Comparison of ENCODE assay signal across 18 cellular contexts in genomic region chr3:17583530-17583929, GRCh38.
DNase-seq lines count a peak whose midpoint lies in the region; ATAC-seq, FAIRE-seq and TF ChIP-seq lines count a peak whose summit lies in the region.
"Had no signal": no experiment of that assay in that cellular context is flagged by ENCODE, and none has a peak within 500 bp of the region (broad histone marks: within the 10 kb centered on the region; RNA-seq: fewer than 3 reads in every experiment).

No MANE protein-coding gene starts in this region.

- peaks cover 0 to 1% of the 10 kb centered on the region in 2 donors for H3K9me3 Mint-ChIP-seq in stimulated activated naive B cell treated with anti-CD40 and anti-IgM and Interleukin-4, amounts not matched to agents 10 μg/mL and 1 μg/mL and 100 μg/mL, for 72 hours
- H3K9me3 Mint-ChIP-seq in activated naive CD4-positive, alpha-beta T cell treated with anti-CD3 and anti-CD28 coated beads, Interleukin-2, amount 50 U/mL, for 72 hours, result peaks cover 0 to 4% of the 10 kb centered on the region in 2 donors

- no peak overlapping the region for H3K56ac ChIP-seq in H1 (replicated peaks; ENCODE audit: insufficient read length, low read depth, low read length)

- peaks cover 0 to 3% (median 0%) of the 10 kb centered on the region in 4 experiments; a peak in 1 of 7 replicates for H3K4me1 ChIP-seq in H1 (replicated peaks in 1 of 4; ENCODE audit: control insufficient read depth in 3 of 4, insufficient read depth in 4 of 4, low read length in 3 of 4)
- H3K4me1 ChIP-seq: SJSA1 had no signal

- TF ChIP-seq RAD21 in H1 (IDR thresholded peaks at IDR 0.05 in 1 of 2, conservative IDR thresholded peaks at IDR 0.05 in 1 of 2; ENCODE audit: low read depth in 2 of 2, low read length in 2 of 2), result no peak

- peak overlapping the region; percentile 38 for H3K27ac Mint-ChIP-seq in stimulated activated naive B cell treated with anti-CD40 and anti-IgM and Interleukin-4, amounts not matched to agents 10 μg/mL and 1 μg/mL and 100 μg/mL, for 72 hours
- no peak overlapping the region for H3K27ac Mint-ChIP-seq in activated naive CD4-positive, alpha-beta T cell treated with anti-CD3 and anti-CD28 coated beads, Interleukin-2, amount 50 U/mL, for 72 hours
- H3K27ac Mint-ChIP-seq: CD4-positive, alpha-beta memory T cell had no signal

- no peak overlapping the region for H4K5ac ChIP-seq in H1 (ENCODE audit: insufficient read length, low read depth, low read length)

- H2AK5ac ChIP-seq in H1 (ENCODE audit: low read depth, low read length), result no peak overlapping the region

- no peak for TF ChIP-seq CTCF in H1 (IDR thresholded peaks at IDR 0.05; ENCODE audit: control extremely low read depth in 1 of 3, insufficient read depth in 1 of 3, low read depth in 1 of 3, low read length in 3 of 3)

- H3K27me3 Mint-ChIP-seq in stimulated activated naive B cell treated with anti-CD40 and anti-IgM and Interleukin-4, amounts not matched to agents 10 μg/mL and 1 μg/mL and 100 μg/mL, for 72 hours, result no peaks in the 10 kb centered on the region
- H3K27me3 Mint-ChIP-seq: CD4-positive, alpha-beta memory T cell had no signal

- H3K9ac ChIP-seq in H1 (replicated peaks in 1 of 4; ENCODE audit: extremely low read depth in 1 of 4, low read depth in 3 of 4, low read length in 3 of 4), result no peak overlapping the region

- H2BK15ac ChIP-seq in H1 (ENCODE audit: low read length), result no peak overlapping the region

- H3K36me3 ChIP-seq in H1 (ENCODE audit: control insufficient read depth in 2 of 4, insufficient read depth in 4 of 4, low read length in 3 of 4), result no peaks in the 10 kb centered on the region
- H3K36me3 ChIP-seq: SJSA1 had no signal

- CTCF ChIA-PET in H1 (lab: Charles Lee; ENCODE audit: partially characterized antibody), result interaction anchor here (0.7 to 1.3 kb wide), 2 partner anchors 62 to 110 kb away, joined by 4 read pairs; no protein-coding TSS in a partner anchor

- H3K14ac ChIP-seq in H1 (ENCODE audit: insufficient read length), result no peak overlapping the region

- no peak for ATAC-seq in stimulated activated naive B cell treated with anti-CD40 and anti-IgM and Interleukin-4, amounts not matched to agents 10 μg/mL and 1 μg/mL and 100 μg/mL, for 72 hours (replicated peaks)
- no peak for ATAC-seq in GM19395 (IDR thresholded peaks at IDR 0.05; ENCODE audit: unreplicated experiment)
- no peak for ATAC-seq in activated naive CD4-positive, alpha-beta T cell treated with anti-CD3 and anti-CD28 coated beads, Interleukin-2, amount 50 U/mL, for 72 hours
- ATAC-seq: PC-3 had no signal

- DNase-seq in MV-4-11 (lab: John Stamatoyannopoulos, UW) (peak; percentile 36), SIG-M5 treated with dmso at 0.1 percent for 504 hours (lab: John Stamatoyannopoulos, UW; ENCODE audit: unreplicated experiment) (peak; percentile 61), H1 (ENCODE audit: low read depth in 1 of 2, low spot score in 2 of 2) (no peak), cortex of kidney (lab: John Stamatoyannopoulos, UW) (no peak)
- no peak for DNase-seq in stimulated activated naive B cell treated with anti-CD40 and anti-IgM and Interleukin-4, amounts not matched to agents 10 μg/mL and 1 μg/mL and 100 μg/mL, for 72 hours
- no peak for DNase-seq in activated naive CD4-positive, alpha-beta T cell treated with anti-CD3 and anti-CD28 coated beads, Interleukin-2, amount 50 U/mL, for 72 hours (ENCODE audit: low spot score in 2 of 2)
- DNase-seq: Calu3, HCEC 1CT, NCI-H1105, NCI-H1694, NCI-H345, NCI-H69, PC-3 had no signal

- no peaks in the 10 kb centered on the region for H3K79me1 ChIP-seq in H1 (ENCODE audit: low read depth, low read length)

- no peak overlapping the region for H2BK120ac ChIP-seq in H1 (replicated peaks; ENCODE audit: low read depth, low read length)

- H3K23ac ChIP-seq in H1 (ENCODE audit: insufficient read length), result no peak overlapping the region

- FAIRE-seq in H1 (lab: Jason Lieb, UNC), result no peak
- FAIRE-seq: HTR-8/SVneo had no signal

- H4K20me1 ChIP-seq in H1 (replicated peaks in 1 of 2; ENCODE audit: control insufficient read depth in 1 of 2, insufficient read depth in 2 of 2, low read length in 2 of 2), result no peaks in the 10 kb centered on the region

- H3K4ac ChIP-seq in H1 (replicated peaks; ENCODE audit: insufficient read length, low read depth, low read length), result no peak overlapping the region

- H2BK20ac ChIP-seq in H1 (ENCODE audit: low read length), result no peak overlapping the region

- no peak overlapping the region for H3K4me3 Mint-ChIP-seq in stimulated activated naive B cell treated with anti-CD40 and anti-IgM and Interleukin-4, amounts not matched to agents 10 μg/mL and 1 μg/mL and 100 μg/mL, for 72 hours
- H3K4me3 Mint-ChIP-seq: CD4-positive, alpha-beta memory T cell had no signal

- no peak overlapping the region for H3K4me3 ChIP-seq in H1 (ENCODE audit: extremely low read depth in 1 of 4, insufficient read depth in 2 of 4, low read depth in 3 of 4, low read length in 4 of 4)
- H3K4me3 ChIP-seq: SJSA1 had no signal

- H2BK12ac ChIP-seq in H1 (ENCODE audit: low read depth, low read length), result no peak overlapping the region

- WGBS in H1 (ENCODE audit: extremely low coverage in 1 of 2, insufficient coverage in 1 of 2, insufficient read length in 1 of 2, insufficient replicate concordance in 2 of 2, low coverage in 1 of 2, low lambda C conversion rate in 2 of 2, missing lambda C conversion rate in 1 of 2), 2 experiments, result 89% methylated on average over 8 of the region's 8 CpGs; no CpG with 5 or more reads in 1 of the 2 experiments

- H3K18ac ChIP-seq in H1 (ENCODE audit: extremely low read depth, low read length), result no peak overlapping the region

- H3K79me2 ChIP-seq in H1 (ENCODE audit: control insufficient read depth in 1 of 2, insufficient read depth in 2 of 2, low read length in 2 of 2), result no peaks in the 10 kb centered on the region

- H4K91ac ChIP-seq in H1 (replicated peaks; ENCODE audit: insufficient read length, low read length), result no peak overlapping the region

- no peak for TF ChIP-seq POLR2A in H1 (IDR thresholded peaks at IDR 0.05; ENCODE audit: control extremely low read depth in 1 of 2, low read depth in 2 of 2, low read length in 2 of 2)

- H3K23me2 ChIP-seq in H1 (ENCODE audit: low read depth, low read length), result no peaks in the 10 kb centered on the region

- H2AFZ ChIP-seq in H1 (ENCODE audit: low read length), result no peak overlapping the region

- no peak overlapping the region for H2BK5ac ChIP-seq in H1 (ENCODE audit: low read depth, low read length)

- H3K27ac ChIP-seq in H1 (ENCODE audit: low read depth, low read length), result no peak overlapping the region
- H3K27ac ChIP-seq: RWPE1, SJSA1 had no signal

- peaks cover 2 to 4% of the 10 kb centered on the region in 2 donors for H3K36me3 Mint-ChIP-seq in stimulated activated naive B cell treated with anti-CD40 and anti-IgM and Interleukin-4, amounts not matched to agents 10 μg/mL and 1 μg/mL and 100 μg/mL, for 72 hours
- H3K36me3 Mint-ChIP-seq in activated naive CD4-positive, alpha-beta T cell treated with anti-CD3 and anti-CD28 coated beads, Interleukin-2, amount 50 U/mL, for 72 hours, result no peaks in the 10 kb centered on the region

- H3K27me3 ChIP-seq in H1 (replicated peaks in 1 of 4; ENCODE audit: control insufficient read depth in 3 of 4, extremely low read depth in 1 of 4, insufficient read depth in 3 of 4, low read length in 3 of 4), result no peaks in the 10 kb centered on the region
- H3K27me3 ChIP-seq: SJSA1 had no signal

- no peaks in the 10 kb centered on the region for H3K9me3 ChIP-seq in H1 (ENCODE audit: insufficient read depth in 2 of 2, low read depth in 1 of 2, low read length in 1 of 2)
- H3K9me3 ChIP-seq: SJSA1 had no signal

- H3K4me1 Mint-ChIP-seq in stimulated activated naive B cell treated with anti-CD40 and anti-IgM and Interleukin-4, amounts not matched to agents 10 μg/mL and 1 μg/mL and 100 μg/mL, for 72 hours, result peaks cover 15 to 16% of the 10 kb centered on the region in 2 donors

- no peak overlapping the region for H3K4me2 ChIP-seq in H1 (ENCODE audit: insufficient read depth in 1 of 2, low read depth in 2 of 2, low read length in 2 of 2)

- POLR2A ChIA-PET in H1 (lab: Charles Lee; ENCODE audit: partially characterized antibody), result no interaction called here

- no peak overlapping the region for H4K8ac ChIP-seq in H1 (ENCODE audit: extremely low read depth, insufficient read depth, low read length)

- TF ChIP-seq EP300 in H1 (IDR thresholded peaks at IDR 0.05; ENCODE audit: borderline replicate concordance in 1 of 2, low read depth in 2 of 2, low read length in 2 of 2), result no peak

TF ChIP-seq in H1, 55 proteins besides CTCF, POLR2A, EP300 and RAD21:
- TF ChIP-seq TAF1 (IDR thresholded peaks at IDR 0.05; ENCODE audit: low read depth, low read length) (no peak), CEBPB (IDR thresholded peaks at IDR 0.05; ENCODE audit: low read depth, low read length) (peak; percentile 70; the same call in 1 of the 2 replicates)

Comparison
In these comparisons a context has a peak if more than half of its experiments do, and no peak if none do; other contexts are left out.
1. DNase-seq: peak in MV-4-11 (single experiment) and SIG-M5 treated with dmso at 0.1 percent for 504 hours (single experiment); none in H1 (0 of 2), stimulated activated naive B cell treated with anti-CD40 and anti-IgM and Interleukin-4, amounts not matched to agents 10 μg/mL and 1 μg/mL and 100 μg/mL, for 72 hours (single experiment), activated naive CD4-positive, alpha-beta T cell treated with anti-CD3 and anti-CD28 coated beads, Interleukin-2, amount 50 U/mL, for 72 hours (0 of 2) and cortex of kidney (single experiment).